In genomic region chr9:1231998-1232919, GRCh38 we compare ENCODE assay signal across 10 cellular contexts.
DNase-seq lines count a peak whose midpoint lies in the region; ATAC-seq and TF ChIP-seq lines count a peak whose summit lies in the region.
"Had no signal": no experiment of that assay in that cellular context is flagged by ENCODE, and none has a peak within 500 bp of the region (broad histone marks: within the 10 kb centered on the region; RNA-seq: fewer than 3 reads in every experiment).

No MANE protein-coding gene starts in this region.

- 17% methylated on average over 11 of the region's 11 CpGs for WGBS in prostate gland

- no peaks in the 10 kb centered on the region for H3F3A ChIP-seq in PC-9 (ENCODE audit: insufficient read depth, low read depth)

- H3K79me2 ChIP-seq in PC-9 (ENCODE audit: low read depth) = no peaks in the 10 kb centered on the region

- 0 out of 2 replicates have a peak overlapping the region, but pooled peaks have one; percentile 7 for H3K4me3 ChIP-seq in LNCaP clone FGC (ENCODE audit: low read depth, low read length)
- peak overlapping the region; percentile 19 for H3K4me3 ChIP-seq in fibroblast of mammary gland (ENCODE audit: control insufficient read depth, low read depth, low read length)
- no peak overlapping the region for H3K4me3 ChIP-seq in prostate gland
- H3K4me3 ChIP-seq in PC-9 = no peak overlapping the region
- H3K4me3 ChIP-seq: K562 had no signal

- CTCF ChIA-PET in PC-9 (lab: Charles Lee) = no interaction called here

- peak; percentile 76 for DNase-seq in LNCaP clone FGC (ENCODE audit: low read depth)
- DNase-seq in fibroblast of mammary gland (ENCODE audit: low read depth) = peak; percentile 88
- peak; percentile 83 for DNase-seq in prostate gland (ENCODE audit: low spot score)
- no peak for DNase-seq in NK-92 treated with Interleukin-12 subunit alpha and Interleukin-12 subunit beta, amount 100 ng/mL, for 24 hours (lab: John Stamatoyannopoulos, UW)
- no peak for DNase-seq in stimulated activated naive CD8-positive, alpha-beta T cell treated with anti-CD3 and anti-CD28 coated beads, Interleukin-15, Interleukin-2, amounts not matched to agents 100 U/mL and 50 U/mL, for 24 hours
- DNase-seq in PC-9 = no peak
- DNase-seq in GF-D8 (lab: John Stamatoyannopoulos, UW) = no peak
- DNase-seq: activated CD8-positive, alpha-beta T cell treated with anti-CD3 and anti-CD28 coated beads, Interleukin-2, amount 10 ng/mL, durations not matched to agents 7 days and 5 days had no signal

- ATAC-seq in GM18511 (IDR thresholded peaks at IDR 0.05; ENCODE audit: unreplicated experiment) = peak; percentile 90
- ATAC-seq in stimulated activated naive CD8-positive, alpha-beta T cell treated with anti-CD3 and anti-CD28 coated beads, Interleukin-15, Interleukin-2, amounts not matched to agents 100 U/mL and 50 U/mL, for 24 hours = no peak
- ATAC-seq: activated CD8-positive, alpha-beta T cell treated with anti-CD3 and anti-CD28 coated beads, Interleukin-2, amount 10 ng/mL, durations not matched to agents 7 days and 5 days; K562 had no signal

- H3K4me1 ChIP-seq in prostate gland (replicated peaks) = no peaks in the 10 kb centered on the region
- H3K4me1 ChIP-seq in PC-9 (replicated peaks; ENCODE audit: insufficient read depth) = no peaks in the 10 kb centered on the region

- H3K27ac ChIP-seq in prostate gland (peak overlapping the region in 1 of 2 donors; percentile 8), PC-9 (no peak overlapping the region)

- POLR2A ChIA-PET in PC-9 (lab: Charles Lee; ENCODE audit: unreplicated experiment) = no interaction called here

- no peaks in the 10 kb centered on the region for H3K36me3 ChIP-seq in prostate gland
- H3K36me3 ChIP-seq in PC-9 (ENCODE audit: low read depth) = no peaks in the 10 kb centered on the region

- no peaks in the 10 kb centered on the region for H3K9me2 ChIP-seq in PC-9 (ENCODE audit: insufficient read depth)

- no peak for TF ChIP-seq POLR2A in prostate gland (IDR thresholded peaks at IDR 0.05)

- BruUV-seq in PC-9 (replicated peaks; lab: Mats Ljungman, UMichigan) = no TSS peak

- H2AFZ ChIP-seq in PC-9 = no peak overlapping the region

- H3K9me3 ChIP-seq in prostate gland (no peaks in the 10 kb centered on the region), PC-9 (ENCODE audit: insufficient read depth, low read depth) (no peaks in the 10 kb centered on the region)

- TF ChIP-seq CTCF in LNCaP clone FGC (IDR thresholded peaks at IDR 0.05; ENCODE audit: control insufficient read depth, extremely low read depth, insufficient read depth) (no peak), fibroblast of mammary gland (conservative IDR thresholded peaks at IDR 0.05; ENCODE audit: control insufficient read depth, insufficient read depth, low read depth, low read length) (no peak), prostate gland (IDR thresholded peaks at IDR 0.05) (no peak), PC-9 (conservative IDR thresholded peaks at IDR 0.05) (no peak)

- intact Hi-C loops in prostate gland (cut with DNase I) (no loop called here), PC-9 (cut with micrococcal nuclease; ENCODE audit: unreplicated experiment) (no loop called here)

- H3K4me2 ChIP-seq in PC-9 = no peak overlapping the region

- H4K20me1 ChIP-seq in PC-9 (ENCODE audit: insufficient read depth) = no peaks in the 10 kb centered on the region

- H3K27me3 ChIP-seq in prostate gland (replicated peaks; ENCODE audit: insufficient read depth) (no peaks in the 10 kb centered on the region), PC-9 (ENCODE audit: insufficient read depth, low read depth) (no peaks in the 10 kb centered on the region)

Comparison
In these comparisons a context has a peak if more than half of its experiments do, and no peak if none do; other contexts are left out.
1. DNase-seq: peak in LNCaP clone FGC (single experiment), fibroblast of mammary gland (single experiment) and prostate gland (single experiment); none in NK-92 treated with Interleukin-12 subunit alpha and Interleukin-12 subunit beta, amount 100 ng/mL, for 24 hours (single experiment), stimulated activated naive CD8-positive, alpha-beta T cell treated with anti-CD3 and anti-CD28 coated beads, Interleukin-15, Interleukin-2, amounts not matched to agents 100 U/mL and 50 U/mL, for 24 hours (single experiment), PC-9 (0 of 2) and GF-D8 (single experiment).
2. H3K4me3 ChIP-seq: peak in LNCaP clone FGC (single experiment) and fibroblast of mammary gland (single experiment); none in prostate gland (0 of 2) and PC-9 (single experiment).